Comparison of ENCODE assay signal across 14 cellular contexts in genomic region chr15:26102365-26102764, GRCh38.
"Had no signal": no experiment of that assay in that cellular context is flagged by ENCODE, and none has a peak within 500 bp of the region (broad histone marks: within the 10 kb centered on the region; RNA-seq: fewer than 3 reads in every experiment).

No MANE protein-coding gene starts in this region.

- FAIRE-seq: small intestine had no signal

- DNase-seq: colonic mucosa; dermis blood vessel endothelial cell; islet precursor cell; mammary epithelial cell; midbrain; ovary; small intestine; stimulated activated CD4-positive, alpha-beta T cell treated with anti-CD3 and anti-CD28 coated beads, Interleukin-2, amount 100 ng/mL, for 48 hours; tibial artery; upper lobe of left lung; uterus had no signal

- H3K4me1 ChIP-seq: colonic mucosa, foreskin keratinocyte, neural progenitor cell, right atrium auricular region, upper lobe of left lung, uterus had no signal

- H3K27ac ChIP-seq: colonic mucosa, foreskin keratinocyte, neural progenitor cell, ovary, right atrium auricular region, tibial artery, upper lobe of left lung, uterus had no signal

- H3K4me2 ChIP-seq: neural progenitor cell had no signal

- H3K27me3 ChIP-seq: colonic mucosa, foreskin keratinocyte, neural progenitor cell, ovary, right atrium auricular region, tibial artery, upper lobe of left lung, uterus had no signal

- H2AFZ ChIP-seq: neural progenitor cell had no signal

- H3K9me3 ChIP-seq: colonic mucosa, ovary, uterus had no signal

- H3K36me3 ChIP-seq: colonic mucosa, ovary, right atrium auricular region, tibial artery, upper lobe of left lung, uterus had no signal

- H3K4me3 ChIP-seq: colonic mucosa, neural progenitor cell, ovary, right atrium auricular region, tibial artery, upper lobe of left lung, uterus had no signal

- H3K9ac ChIP-seq: neural progenitor cell had no signal
